Comparison of ENCODE assay signal across 1 cellular context in genomic region chr2:188382107-188382506, GRCh38.
TF ChIP-seq lines count a peak whose summit lies in the region.

No MANE protein-coding gene starts in this region.

TF ChIP-seq in SK-N-SH, 30 proteins besides CTCF, POLR2A, EP300 and RAD21 (continued from another document):
- no peak for TF ChIP-seq NRF1 (IDR thresholded peaks at IDR 0.05; ENCODE audit: low read depth, low read length)
- no peak for TF ChIP-seq SMC3 (IDR thresholded peaks at IDR 0.05; ENCODE audit: low read depth, low read length)
- TF ChIP-seq RFX5 (IDR thresholded peaks at IDR 0.05; ENCODE audit: low read length), result no peak
- no peak for TF ChIP-seq GATA2 (CRISPR knock-in tag; IDR thresholded peaks at IDR 0.05)
TF ChIP-seq in SK-N-SH: peak in this region for 0.
